ENCODE assay signal across 9 cellular contexts in the genomic region with DNA sequence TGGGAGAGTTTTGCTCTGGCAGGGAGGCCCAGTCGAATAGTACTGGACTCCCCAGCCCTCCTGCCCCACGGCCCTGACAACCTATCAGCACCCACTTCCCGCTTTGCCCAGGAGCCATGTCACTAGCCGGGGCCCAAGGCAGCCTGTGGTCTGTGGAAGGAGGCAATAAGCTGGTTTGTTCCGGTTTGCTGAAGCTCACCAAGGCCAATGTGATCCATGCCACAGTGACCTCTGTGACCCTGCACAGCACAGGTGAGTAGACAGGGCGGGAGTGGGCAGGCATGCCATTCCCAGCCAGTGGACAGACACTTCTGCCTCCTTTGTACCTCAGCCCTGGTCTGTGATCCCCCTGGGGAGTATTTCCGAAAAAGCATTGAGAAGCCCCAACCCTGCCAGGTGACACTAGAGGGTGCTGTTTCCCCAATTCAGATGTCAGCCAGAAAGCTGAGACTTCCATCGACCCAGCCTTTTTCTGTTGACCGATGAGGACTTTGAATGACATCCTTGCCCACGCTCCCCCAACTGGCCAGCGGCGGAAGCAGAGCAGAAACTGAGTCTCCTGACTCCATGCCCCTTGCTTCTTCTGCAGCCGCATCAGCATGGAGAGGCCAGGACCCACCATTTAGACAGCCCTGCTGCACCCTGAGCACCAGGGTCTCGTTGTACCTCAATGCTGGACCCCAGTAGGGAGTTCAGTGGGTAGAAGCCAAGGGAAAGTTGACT. TPM values are rescaled to one million over a fixed set of nuclear protein-coding genes. Genes with fewer than 3 reads are reported as not detected.
DNase-seq lines count a peak whose midpoint lies in the region; ATAC-seq, FAIRE-seq and TF ChIP-seq lines count a peak whose summit lies in the region.
"Had no signal": no experiment of that assay in that cellular context is flagged by ENCODE, and none has a peak within 500 bp of the region (broad histone marks: within the 10 kb centered on the region; RNA-seq: fewer than 3 reads in every experiment).

No MANE protein-coding gene starts in this region.

- peaks cover 6% of the 10 kb centered on the region for H3K36me3 Mint-ChIP-seq in activated T-helper 17 cell treated with anti-CD3 and anti-CD28 coated beads, Interleukin-2, amount 50 U/mL, for 72 hours (ENCODE audit: low read depth)

- H3K36me3 ChIP-seq in Peyer's patch (no peaks in the 10 kb centered on the region), parathyroid adenoma (ENCODE audit: control insufficient read depth, insufficient read depth, low read length) (no peaks in the 10 kb centered on the region)

- H3K27me3 Mint-ChIP-seq in activated T-helper 17 cell treated with anti-CD3 and anti-CD28 coated beads, Interleukin-2, amount 50 U/mL, for 72 hours = no peaks in the 10 kb centered on the region
- H3K27me3 Mint-ChIP-seq: dendritic cell treated with granulocyte-macrophage colony-stimulating factor and Interleukin-4, amounts not matched to agents 40 ng/mL and 50 ng/mL, for 4 days had no signal

- no peak for FAIRE-seq in D721Med (lab: Jason Lieb, UNC)

- peaks cover 7% of the 10 kb centered on the region for H3K4me1 Mint-ChIP-seq in activated T-helper 17 cell treated with anti-CD3 and anti-CD28 coated beads, Interleukin-2, amount 50 U/mL, for 72 hours

- H3K9me3 Mint-ChIP-seq in activated T-helper 17 cell treated with anti-CD3 and anti-CD28 coated beads, Interleukin-2, amount 50 U/mL, for 72 hours = no peaks in the 10 kb centered on the region
- H3K9me3 Mint-ChIP-seq: dendritic cell treated with granulocyte-macrophage colony-stimulating factor and Interleukin-4, amounts not matched to agents 40 ng/mL and 50 ng/mL, for 4 days had no signal

- H3K4me3 Mint-ChIP-seq in activated T-helper 17 cell treated with anti-CD3 and anti-CD28 coated beads, Interleukin-2, amount 50 U/mL, for 72 hours = no peak overlapping the region
- H3K4me3 Mint-ChIP-seq: dendritic cell treated with granulocyte-macrophage colony-stimulating factor and Interleukin-4, amounts not matched to agents 40 ng/mL and 50 ng/mL, for 4 days had no signal

- no peaks in the 10 kb centered on the region for H3K79me2 ChIP-seq in parathyroid adenoma

- H3K4me1 ChIP-seq in Peyer's patch (peaks cover 0 to 8% (median 0%) of the 10 kb centered on the region in 4 donors), parathyroid adenoma (peaks cover 13% of the 10 kb centered on the region)

- DNase-seq in D721Med (ENCODE audit: insufficient read length, low spot score) = peak; percentile 90
- DNase-seq in HT1080 (ENCODE audit: low read depth) = peak; percentile 68
- peak in 2 of 3 donors; percentile 45 to 76 for DNase-seq in Peyer's patch
- DNase-seq in foreskin fibroblast = peak; percentile 48 to 84

- TF ChIP-seq CTCF in D721Med (IDR thresholded peaks at IDR 0.05; ENCODE audit: insufficient read depth, missing control alignments) = peak; percentile 90
- peak; percentile 25 to 75 (median 63) for TF ChIP-seq CTCF in Peyer's patch (IDR thresholded peaks at IDR 0.05)
- TF ChIP-seq CTCF in foreskin fibroblast (IDR thresholded peaks at IDR 0.05; ENCODE audit: low read depth, low read length) = peak; percentile 78
- peak; percentile 84 for TF ChIP-seq CTCF in parathyroid adenoma (IDR thresholded peaks at IDR 0.05)

- ATAC-seq in GM21360 (IDR thresholded peaks at IDR 0.05; ENCODE audit: unreplicated experiment) (peak; percentile 75), HG03025 (IDR thresholded peaks at IDR 0.05; ENCODE audit: low FRiP score, unreplicated experiment) (no peak)
- peak; percentile 72 for ATAC-seq in activated T-helper 17 cell treated with anti-CD3 and anti-CD28 coated beads, Interleukin-2, amount 50 U/mL, for 72 hours (replicated peaks)

- H3K9ac ChIP-seq in parathyroid adenoma = no peak overlapping the region

- H3K27me3 ChIP-seq in Peyer's patch (no peaks in the 10 kb centered on the region), parathyroid adenoma (ENCODE audit: control insufficient read depth, insufficient read depth, low read length) (no peaks in the 10 kb centered on the region)

- H2AFZ ChIP-seq in parathyroid adenoma = no peak overlapping the region

- H3K27ac ChIP-seq in Peyer's patch (no peak overlapping the region), parathyroid adenoma (no peak overlapping the region)

- peak overlapping the region; percentile 58 for H3K27ac Mint-ChIP-seq in activated T-helper 17 cell treated with anti-CD3 and anti-CD28 coated beads, Interleukin-2, amount 50 U/mL, for 72 hours
- H3K27ac Mint-ChIP-seq: dendritic cell treated with granulocyte-macrophage colony-stimulating factor and Interleukin-4, amounts not matched to agents 40 ng/mL and 50 ng/mL, for 4 days had no signal

- TF ChIP-seq POLR2A in Peyer's patch (IDR thresholded peaks at IDR 0.05) = no peak

- H3K9me3 ChIP-seq in Peyer's patch (no peaks in the 10 kb centered on the region), parathyroid adenoma (ENCODE audit: control insufficient read depth, low read length) (no peaks in the 10 kb centered on the region)

- no peak overlapping the region for H3K4me2 ChIP-seq in parathyroid adenoma (ENCODE audit: low read length)

- H3K4me3 ChIP-seq in Peyer's patch (no peak overlapping the region), foreskin fibroblast (ENCODE audit: low read depth in 1 of 2, low read length in 2 of 2) (no peak overlapping the region), parathyroid adenoma (ENCODE audit: low read depth, low read length) (no peak overlapping the region)

RNA-seq across cellular contexts. Expression of a gene that starts 9.6 kb away (rescaled TPM):
- total RNA-seq in HT1080 (2014; rRNA removed; shearing (Covaris generic)) = 4.8 and 4.9 TPM in 2 replicates
- polyA plus RNA-seq in HT1080 (2015; cell fraction: cytosol; rRNA removed) = 7.7 and 8.3 TPM in 2 replicates
- 14.7 and 15.6 TPM in 2 replicates for polyA plus RNA-seq in HT1080 (2015; cell fraction: nucleus; rRNA removed)
- total RNA-seq in Peyer's patch = 10 to 100 TPM in 1 of 4 donors, 1 to 10 TPM in 3; 5.2 to 12.4 (median 6.3) TPM
- total RNA-seq in activated T-helper 17 cell treated with anti-CD3 and anti-CD28 coated beads, Interleukin-2, amount 50 U/mL, for 72 hours = 10 to 100 TPM; 11.9 to 19.7 TPM

RNA-seq across cellular contexts. Expression of a gene that starts 11.7 kb away (rescaled TPM):
- not detected in 2 replicates for total RNA-seq in HT1080 (2014; rRNA removed; shearing (Covaris generic))
- polyA plus RNA-seq in HT1080 (2015; cell fraction: cytosol; rRNA removed) = not detected in 2 replicates
- not detected in 2 replicates for polyA plus RNA-seq in HT1080 (2015; cell fraction: nucleus; rRNA removed)
- not detected for total RNA-seq in Peyer's patch
- total RNA-seq in activated T-helper 17 cell treated with anti-CD3 and anti-CD28 coated beads, Interleukin-2, amount 50 U/mL, for 72 hours = not detected

RNA-seq across cellular contexts. Expression of a gene that starts 22.1 kb away (rescaled TPM):
- total RNA-seq in HT1080 (2014; rRNA removed; shearing (Covaris generic)) = 24.4 and 28.0 TPM in 2 replicates
- polyA plus RNA-seq in HT1080 (2015; cell fraction: cytosol; rRNA removed) = 24.4 and 25.1 TPM in 2 replicates
- 25.5 and 26.5 TPM in 2 replicates for polyA plus RNA-seq in HT1080 (2015; cell fraction: nucleus; rRNA removed)
- total RNA-seq in Peyer's patch = 10 to 100 TPM in 2 of 4 donors, 1 to 10 TPM in 2; 6.3 to 19.0 (median 10.9) TPM
- total RNA-seq in activated T-helper 17 cell treated with anti-CD3 and anti-CD28 coated beads, Interleukin-2, amount 50 U/mL, for 72 hours = 10 to 100 TPM; 27.6 to 28.1 TPM
